ENCODE assay signal across 1 cellular context in the genomic region with DNA sequence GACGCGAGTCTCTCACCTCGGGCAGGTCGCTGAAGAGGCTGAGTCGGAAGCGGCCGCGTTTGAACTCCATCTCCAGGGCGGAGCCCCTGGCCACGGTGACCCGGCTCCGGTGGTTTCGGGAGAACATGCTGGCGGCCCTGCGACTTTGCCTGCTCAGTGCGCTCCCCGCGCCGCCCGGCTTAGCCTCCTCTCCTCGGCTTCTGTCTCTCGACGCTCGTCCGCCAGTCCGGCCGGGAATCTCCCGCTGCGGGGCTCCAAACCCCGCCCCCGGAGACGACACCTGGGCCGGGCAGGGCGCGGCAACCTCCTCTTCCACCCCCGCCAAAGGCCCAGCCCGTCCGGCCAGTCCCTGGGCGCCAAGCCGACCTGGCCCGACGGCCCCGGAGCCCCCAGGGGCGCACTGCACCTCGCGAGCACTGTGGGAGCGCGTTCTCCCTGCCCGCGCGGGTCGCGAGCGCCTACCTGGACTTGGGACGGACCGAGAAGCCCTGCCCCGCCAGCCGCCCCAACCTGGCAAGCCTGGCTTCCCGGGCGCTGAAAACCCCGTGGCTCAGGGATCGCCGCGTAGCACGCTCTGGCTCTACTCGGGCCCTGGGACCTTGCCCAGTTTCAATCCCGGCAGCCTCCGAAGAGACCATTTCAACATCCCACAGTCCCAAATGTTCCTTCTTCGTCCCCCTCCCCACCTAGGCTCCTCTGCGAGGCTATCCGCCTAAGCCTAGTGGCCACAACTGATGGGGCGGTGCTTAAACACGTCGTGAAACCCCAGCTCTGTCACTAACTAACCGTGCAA.
TF ChIP-seq lines count a peak whose summit lies in the region.

A gene with protein sequence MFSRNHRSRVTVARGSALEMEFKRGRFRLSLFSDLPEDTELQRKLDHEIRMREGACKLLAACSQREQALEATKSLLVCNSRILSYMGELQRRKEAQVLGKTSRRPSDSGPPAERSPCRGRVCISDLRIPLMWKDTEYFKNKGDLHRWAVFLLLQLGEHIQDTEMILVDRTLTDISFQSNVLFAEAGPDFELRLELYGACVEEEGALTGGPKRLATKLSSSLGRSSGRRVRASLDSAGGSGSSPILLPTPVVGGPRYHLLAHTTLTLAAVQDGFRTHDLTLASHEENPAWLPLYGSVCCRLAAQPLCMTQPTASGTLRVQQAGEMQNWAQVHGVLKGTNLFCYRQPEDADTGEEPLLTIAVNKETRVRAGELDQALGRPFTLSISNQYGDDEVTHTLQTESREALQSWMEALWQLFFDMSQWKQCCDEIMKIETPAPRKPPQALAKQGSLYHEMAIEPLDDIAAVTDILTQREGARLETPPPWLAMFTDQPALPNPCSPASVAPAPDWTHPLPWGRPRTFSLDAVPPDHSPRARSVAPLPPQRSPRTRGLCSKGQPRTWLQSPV (minus strand): TSS at position 248 of the 793 bp plus-strand sequence. CDS start 121 bp downstream, at position 127.

TF ChIP-seq in HepG2, 621 proteins besides CTCF, POLR2A, EP300 and RAD21 (continued from another document):
- TF ChIP-seq, protein P1, sequence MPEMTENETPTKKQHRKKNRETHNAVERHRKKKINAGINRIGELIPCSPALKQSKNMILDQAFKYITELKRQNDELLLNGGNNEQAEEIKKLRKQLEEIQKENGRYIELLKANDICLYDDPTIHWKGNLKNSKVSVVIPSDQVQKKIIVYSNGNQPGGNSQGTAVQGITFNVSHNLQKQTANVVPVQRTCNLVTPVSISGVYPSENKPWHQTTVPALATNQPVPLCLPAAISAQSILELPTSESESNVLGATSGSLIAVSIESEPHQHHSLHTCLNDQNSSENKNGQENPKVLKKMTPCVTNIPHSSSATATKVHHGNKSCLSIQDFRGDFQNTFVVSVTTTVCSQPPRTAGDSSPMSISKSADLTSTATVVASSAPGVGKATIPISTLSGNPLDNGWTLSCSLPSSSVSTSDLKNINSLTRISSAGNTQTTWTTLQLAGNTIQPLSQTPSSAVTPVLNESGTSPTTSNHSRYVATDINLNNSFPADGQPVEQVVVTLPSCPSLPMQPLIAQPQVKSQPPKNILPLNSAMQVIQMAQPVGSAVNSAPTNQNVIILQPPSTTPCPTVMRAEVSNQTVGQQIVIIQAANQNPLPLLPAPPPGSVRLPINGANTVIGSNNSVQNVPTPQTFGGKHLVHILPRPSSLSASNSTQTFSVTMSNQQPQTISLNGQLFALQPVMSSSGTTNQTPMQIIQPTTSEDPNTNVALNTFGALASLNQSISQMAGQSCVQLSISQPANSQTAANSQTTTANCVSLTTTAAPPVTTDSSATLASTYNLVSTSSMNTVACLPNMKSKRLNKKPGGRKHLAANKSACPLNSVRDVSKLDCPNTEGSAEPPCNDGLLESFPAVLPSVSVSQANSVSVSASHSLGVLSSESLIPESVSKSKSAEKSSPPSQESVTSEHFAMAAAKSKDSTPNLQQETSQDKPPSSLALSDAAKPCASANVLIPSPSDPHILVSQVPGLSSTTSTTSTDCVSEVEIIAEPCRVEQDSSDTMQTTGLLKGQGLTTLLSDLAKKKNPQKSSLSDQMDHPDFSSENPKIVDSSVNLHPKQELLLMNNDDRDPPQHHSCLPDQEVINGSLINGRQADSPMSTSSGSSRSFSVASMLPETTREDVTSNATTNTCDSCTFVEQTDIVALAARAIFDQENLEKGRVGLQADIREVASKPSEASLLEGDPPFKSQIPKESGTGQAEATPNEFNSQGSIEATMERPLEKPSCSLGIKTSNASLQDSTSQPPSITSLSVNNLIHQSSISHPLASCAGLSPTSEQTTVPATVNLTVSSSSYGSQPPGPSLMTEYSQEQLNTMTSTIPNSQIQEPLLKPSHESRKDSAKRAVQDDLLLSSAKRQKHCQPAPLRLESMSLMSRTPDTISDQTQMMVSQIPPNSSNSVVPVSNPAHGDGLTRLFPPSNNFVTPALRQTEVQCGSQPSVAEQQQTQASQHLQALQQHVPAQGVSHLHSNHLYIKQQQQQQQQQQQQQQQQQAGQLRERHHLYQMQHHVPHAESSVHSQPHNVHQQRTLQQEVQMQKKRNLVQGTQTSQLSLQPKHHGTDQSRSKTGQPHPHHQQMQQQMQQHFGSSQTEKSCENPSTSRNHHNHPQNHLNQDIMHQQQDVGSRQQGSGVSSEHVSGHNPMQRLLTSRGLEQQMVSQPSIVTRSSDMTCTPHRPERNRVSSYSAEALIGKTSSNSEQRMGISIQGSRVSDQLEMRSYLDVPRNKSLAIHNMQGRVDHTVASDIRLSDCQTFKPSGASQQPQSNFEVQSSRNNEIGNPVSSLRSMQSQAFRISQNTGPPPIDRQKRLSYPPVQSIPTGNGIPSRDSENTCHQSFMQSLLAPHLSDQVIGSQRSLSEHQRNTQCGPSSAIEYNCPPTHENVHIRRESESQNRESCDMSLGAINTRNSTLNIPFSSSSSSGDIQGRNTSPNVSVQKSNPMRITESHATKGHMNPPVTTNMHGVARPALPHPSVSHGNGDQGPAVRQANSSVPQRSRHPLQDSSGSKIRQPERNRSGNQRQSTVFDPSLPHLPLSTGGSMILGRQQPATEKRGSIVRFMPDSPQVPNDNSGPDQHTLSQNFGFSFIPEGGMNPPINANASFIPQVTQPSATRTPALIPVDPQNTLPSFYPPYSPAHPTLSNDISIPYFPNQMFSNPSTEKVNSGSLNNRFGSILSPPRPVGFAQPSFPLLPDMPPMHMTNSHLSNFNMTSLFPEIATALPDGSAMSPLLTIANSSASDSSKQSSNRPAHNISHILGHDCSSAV (CRISPR knock-in tag; IDR thresholded peaks at IDR 0.05; ENCODE audit: borderline replicate concordance): 0 out of 2 replicates have a peak, but pooled peaks have one; percentile 33
- TF ChIP-seq SIN3B (IDR thresholded peaks at IDR 0.05; ENCODE audit: low read length) (no peak; the same call in 1 of the 2 replicates), MATR3 (CRISPR knock-in tag; IDR thresholded peaks at IDR 0.05) (no peak), ZNF672 (CRISPR knock-in tag; IDR thresholded peaks at IDR 0.05) (no peak), ZNF891 (CRISPR knock-in tag; IDR thresholded peaks at IDR 0.05) (peak; percentile 80), ZNF772 (CRISPR knock-in tag; IDR thresholded peaks at IDR 0.05) (peak; percentile 91), NCOA5 (CRISPR knock-in tag; IDR thresholded peaks at IDR 0.05) (0 out of 2 replicates have a peak, but pooled peaks have one; percentile 87), GATAD1 (CRISPR knock-in tag; IDR thresholded peaks at IDR 0.05) (peak; percentile 67), NFE2 (CRISPR knock-in tag; IDR thresholded peaks at IDR 0.05) (no peak), FOXP1 (IDR thresholded peaks at IDR 0.05) (no peak), FOXP1 (CRISPR knock-in tag; IDR thresholded peaks at IDR 0.05) (no peak; the same call in 1 of the 2 replicates), MED8 (CRISPR knock-in tag; IDR thresholded peaks at IDR 0.05; ENCODE audit: insufficient replicate concordance) (peak; percentile 53), AKAP8 (CRISPR knock-in tag; IDR thresholded peaks at IDR 0.05) (peak; percentile 95), ASH2L (IDR thresholded peaks at IDR 0.05; ENCODE audit: insufficient read length, low read depth, low read length) (peak; percentile 75), ZNF883 (CRISPR knock-in tag; IDR thresholded peaks at IDR 0.05; ENCODE audit: not compliant biosample characterization) (peak; percentile 77), SKI (IDR thresholded peaks at IDR 0.05; ENCODE audit: partially characterized antibody) (no peak), ZNF816 (CRISPR knock-in tag; IDR thresholded peaks at IDR 0.05; ENCODE audit: borderline replicate concordance) (peak; percentile 75), JUNB (CRISPR knock-in tag; IDR thresholded peaks at IDR 0.05; ENCODE audit: borderline replicate concordance) (no peak), ZNF749 (CRISPR knock-in tag; IDR thresholded peaks at IDR 0.05; ENCODE audit: borderline replicate concordance) (peak; percentile 88)
- TF ChIP-seq, protein P2, sequence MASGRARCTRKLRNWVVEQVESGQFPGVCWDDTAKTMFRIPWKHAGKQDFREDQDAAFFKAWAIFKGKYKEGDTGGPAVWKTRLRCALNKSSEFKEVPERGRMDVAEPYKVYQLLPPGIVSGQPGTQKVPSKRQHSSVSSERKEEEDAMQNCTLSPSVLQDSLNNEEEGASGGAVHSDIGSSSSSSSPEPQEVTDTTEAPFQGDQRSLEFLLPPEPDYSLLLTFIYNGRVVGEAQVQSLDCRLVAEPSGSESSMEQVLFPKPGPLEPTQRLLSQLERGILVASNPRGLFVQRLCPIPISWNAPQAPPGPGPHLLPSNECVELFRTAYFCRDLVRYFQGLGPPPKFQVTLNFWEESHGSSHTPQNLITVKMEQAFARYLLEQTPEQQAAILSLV (CRISPR knock-in tag; IDR thresholded peaks at IDR 0.05; ENCODE audit: borderline replicate concordance): peak; percentile 94; the same call in 1 of the 2 replicates
- TF ChIP-seq, protein P3, sequence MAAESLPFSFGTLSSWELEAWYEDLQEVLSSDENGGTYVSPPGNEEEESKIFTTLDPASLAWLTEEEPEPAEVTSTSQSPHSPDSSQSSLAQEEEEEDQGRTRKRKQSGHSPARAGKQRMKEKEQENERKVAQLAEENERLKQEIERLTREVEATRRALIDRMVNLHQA (CRISPR knock-in tag; IDR thresholded peaks at IDR 0.05): no peak
- TF ChIP-seq, protein P4, sequence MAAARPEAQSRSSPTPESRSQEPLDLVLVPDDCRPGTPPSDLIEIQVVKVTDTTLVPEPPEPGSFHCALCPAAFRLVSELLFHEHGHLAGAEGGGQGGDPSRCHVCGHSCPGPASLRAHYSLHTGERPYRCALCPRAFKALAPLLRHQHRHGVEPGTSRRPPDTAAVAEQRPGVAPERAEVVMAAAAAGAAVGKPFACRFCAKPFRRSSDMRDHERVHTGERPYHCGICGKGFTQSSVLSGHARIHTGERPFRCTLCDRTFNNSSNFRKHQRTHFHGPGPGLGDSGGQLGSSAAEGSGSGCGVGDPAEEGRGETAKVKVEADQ (CRISPR knock-in tag; IDR thresholded peaks at IDR 0.05; ENCODE audit: borderline replicate concordance): peak; percentile 99
- TF ChIP-seq, protein P5, sequence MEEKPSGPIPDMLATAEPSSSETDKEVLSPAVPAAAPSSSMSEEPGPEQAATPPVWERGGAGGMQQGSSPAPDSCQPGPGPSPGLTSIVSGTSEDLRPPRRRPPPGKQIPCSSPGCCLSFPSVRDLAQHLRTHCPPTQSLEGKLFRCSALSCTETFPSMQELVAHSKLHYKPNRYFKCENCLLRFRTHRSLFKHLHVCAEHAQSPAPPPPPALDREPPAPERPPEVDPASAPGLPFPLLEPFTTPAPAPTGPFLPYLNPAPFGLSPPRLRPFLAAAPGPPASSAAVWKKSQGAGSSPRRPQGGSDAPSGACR (CRISPR knock-in tag; IDR thresholded peaks at IDR 0.05): peak; percentile 59; the same call in 1 of the 2 replicates
- TF ChIP-seq, protein P6, sequence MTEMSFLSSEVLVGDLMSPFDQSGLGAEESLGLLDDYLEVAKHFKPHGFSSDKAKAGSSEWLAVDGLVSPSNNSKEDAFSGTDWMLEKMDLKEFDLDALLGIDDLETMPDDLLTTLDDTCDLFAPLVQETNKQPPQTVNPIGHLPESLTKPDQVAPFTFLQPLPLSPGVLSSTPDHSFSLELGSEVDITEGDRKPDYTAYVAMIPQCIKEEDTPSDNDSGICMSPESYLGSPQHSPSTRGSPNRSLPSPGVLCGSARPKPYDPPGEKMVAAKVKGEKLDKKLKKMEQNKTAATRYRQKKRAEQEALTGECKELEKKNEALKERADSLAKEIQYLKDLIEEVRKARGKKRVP (CRISPR knock-in tag; IDR thresholded peaks at IDR 0.05): peak in 1 of 2 experiments; percentile 63; a peak in 1 of 4 replicates
- TF ChIP-seq, protein P7, sequence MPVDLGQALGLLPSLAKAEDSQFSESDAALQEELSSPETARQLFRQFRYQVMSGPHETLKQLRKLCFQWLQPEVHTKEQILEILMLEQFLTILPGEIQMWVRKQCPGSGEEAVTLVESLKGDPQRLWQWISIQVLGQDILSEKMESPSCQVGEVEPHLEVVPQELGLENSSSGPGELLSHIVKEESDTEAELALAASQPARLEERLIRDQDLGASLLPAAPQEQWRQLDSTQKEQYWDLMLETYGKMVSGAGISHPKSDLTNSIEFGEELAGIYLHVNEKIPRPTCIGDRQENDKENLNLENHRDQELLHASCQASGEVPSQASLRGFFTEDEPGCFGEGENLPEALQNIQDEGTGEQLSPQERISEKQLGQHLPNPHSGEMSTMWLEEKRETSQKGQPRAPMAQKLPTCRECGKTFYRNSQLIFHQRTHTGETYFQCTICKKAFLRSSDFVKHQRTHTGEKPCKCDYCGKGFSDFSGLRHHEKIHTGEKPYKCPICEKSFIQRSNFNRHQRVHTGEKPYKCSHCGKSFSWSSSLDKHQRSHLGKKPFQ (CRISPR knock-in tag; IDR thresholded peaks at IDR 0.05; ENCODE audit: insufficient replicate concordance): peak; percentile 60
- TF ChIP-seq, protein P8, sequence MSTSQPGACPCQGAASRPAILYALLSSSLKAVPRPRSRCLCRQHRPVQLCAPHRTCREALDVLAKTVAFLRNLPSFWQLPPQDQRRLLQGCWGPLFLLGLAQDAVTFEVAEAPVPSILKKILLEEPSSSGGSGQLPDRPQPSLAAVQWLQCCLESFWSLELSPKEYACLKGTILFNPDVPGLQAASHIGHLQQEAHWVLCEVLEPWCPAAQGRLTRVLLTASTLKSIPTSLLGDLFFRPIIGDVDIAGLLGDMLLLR (CRISPR knock-in tag; IDR thresholded peaks at IDR 0.05): peak; percentile 82
- TF ChIP-seq, protein P9, sequence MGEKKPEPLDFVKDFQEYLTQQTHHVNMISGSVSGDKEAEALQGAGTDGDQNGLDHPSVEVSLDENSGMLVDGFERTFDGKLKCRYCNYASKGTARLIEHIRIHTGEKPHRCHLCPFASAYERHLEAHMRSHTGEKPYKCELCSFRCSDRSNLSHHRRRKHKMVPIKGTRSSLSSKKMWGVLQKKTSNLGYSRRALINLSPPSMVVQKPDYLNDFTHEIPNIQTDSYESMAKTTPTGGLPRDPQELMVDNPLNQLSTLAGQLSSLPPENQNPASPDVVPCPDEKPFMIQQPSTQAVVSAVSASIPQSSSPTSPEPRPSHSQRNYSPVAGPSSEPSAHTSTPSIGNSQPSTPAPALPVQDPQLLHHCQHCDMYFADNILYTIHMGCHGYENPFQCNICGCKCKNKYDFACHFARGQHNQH (CRISPR knock-in tag; IDR thresholded peaks at IDR 0.05): peak; percentile 80
- TF ChIP-seq, protein P10, sequence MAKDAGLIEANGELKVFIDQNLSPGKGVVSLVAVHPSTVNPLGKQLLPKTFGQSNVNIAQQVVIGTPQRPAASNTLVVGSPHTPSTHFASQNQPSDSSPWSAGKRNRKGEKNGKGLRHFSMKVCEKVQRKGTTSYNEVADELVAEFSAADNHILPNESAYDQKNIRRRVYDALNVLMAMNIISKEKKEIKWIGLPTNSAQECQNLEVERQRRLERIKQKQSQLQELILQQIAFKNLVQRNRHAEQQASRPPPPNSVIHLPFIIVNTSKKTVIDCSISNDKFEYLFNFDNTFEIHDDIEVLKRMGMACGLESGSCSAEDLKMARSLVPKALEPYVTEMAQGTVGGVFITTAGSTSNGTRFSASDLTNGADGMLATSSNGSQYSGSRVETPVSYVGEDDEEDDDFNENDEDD (CRISPR knock-in tag; IDR thresholded peaks at IDR 0.05; ENCODE audit: borderline replicate concordance): peak; percentile 43; the same call in 1 of the 2 replicates
TF ChIP-seq in HepG2: peak in this region for 386.
